In the genomic region with DNA sequence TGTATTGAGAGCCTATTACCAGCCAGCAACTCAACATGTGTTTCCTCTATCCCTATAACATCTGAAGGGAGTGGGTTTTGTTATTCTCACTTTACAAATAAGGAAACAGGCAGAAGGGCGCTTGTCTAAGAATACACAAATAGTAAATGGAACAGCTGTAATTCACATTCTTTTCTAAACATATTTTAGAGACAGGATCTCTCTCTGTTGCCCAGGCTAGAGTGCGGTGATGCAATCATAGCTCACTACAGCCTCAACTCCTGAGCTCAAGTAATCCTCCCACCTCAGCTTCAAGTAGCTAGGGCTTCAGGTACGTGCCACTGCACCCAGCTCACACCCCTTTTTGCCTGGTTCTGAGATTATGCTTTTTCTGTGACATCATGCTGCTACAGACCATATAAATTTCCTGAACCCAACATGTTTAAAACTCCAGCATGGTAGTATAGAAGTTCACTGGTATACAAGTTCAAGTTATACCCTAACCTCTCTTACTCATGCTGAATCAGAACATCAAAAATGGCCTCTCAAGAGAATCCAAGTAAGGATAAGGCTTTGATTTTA, we compare ENCODE assay signal across 19 cellular contexts. TPM values are rescaled to one million over a fixed set of nuclear protein-coding genes. Genes with fewer than 3 reads are reported as not detected.
DNase-seq lines count a peak whose midpoint lies in the region; ATAC-seq, FAIRE-seq and TF ChIP-seq lines count a peak whose summit lies in the region.
"Had no signal": no experiment of that assay in that cellular context is flagged by ENCODE, and none has a peak within 500 bp of the region (broad histone marks: within the 10 kb centered on the region; RNA-seq: fewer than 3 reads in every experiment).

No MANE protein-coding gene starts in this region.

- H3K27ac ChIP-seq in A549, result peak overlapping the region; percentile 76 to 83; a peak in 5 of 6 replicates
- H3K27ac ChIP-seq: neural progenitor cell had no signal

- H3K9me3 ChIP-seq in A549, result no peaks in the 10 kb centered on the region
- H3K9me3 ChIP-seq: spleen had no signal

- peak overlapping the region; percentile 59 for H3K27ac Mint-ChIP-seq in mesothelial cell of epicardium
- H3K27ac Mint-ChIP-seq: activated naive CD4-positive, alpha-beta T cell treated with anti-CD3 and anti-CD28 coated beads for 36 hours; neural progenitor cell had no signal

- FAIRE-seq in A549 (lab: Jason Lieb, UNC), result no peak
- FAIRE-seq: GM19239, urothelium cell line had no signal

- no peaks in the 10 kb centered on the region for H3K9me3 Mint-ChIP-seq in mesothelial cell of epicardium
- H3K9me3 Mint-ChIP-seq: activated naive CD4-positive, alpha-beta T cell treated with anti-CD3 and anti-CD28 coated beads for 36 hours had no signal

- TF ChIP-seq CTCF in A549 (IDR thresholded peaks at IDR 0.05), result no peak
- no peak for TF ChIP-seq CTCF in mesothelial cell of epicardium (IDR thresholded peaks at IDR 0.05; ENCODE audit: unreplicated experiment)

- TF ChIP-seq RAD21 in A549 (conservative IDR thresholded peaks at IDR 0.05 in 1 of 2, IDR thresholded peaks at IDR 0.05 in 1 of 2), result no peak

- H3K4me3 Mint-ChIP-seq in mesothelial cell of epicardium, result no peak overlapping the region
- H3K4me3 Mint-ChIP-seq: activated naive CD4-positive, alpha-beta T cell treated with anti-CD3 and anti-CD28 coated beads for 36 hours had no signal

- no peaks in the 10 kb centered on the region for H3K36me3 Mint-ChIP-seq in mesothelial cell of epicardium
- H3K36me3 Mint-ChIP-seq: neural progenitor cell had no signal

- CTCF ChIA-PET in A549 (lab: Yijun Ruan, JAX), result interaction anchor here (0.6 to 1.6 kb wide), 2 partner anchors 39 to 151 kb away, joined by 3 read pairs; a partner anchor contains a TSS

- H3K4me1 ChIP-seq in A549, result peaks cover 26% of the 10 kb centered on the region
- H3K4me1 ChIP-seq: neural progenitor cell had no signal

- H3K4me3 ChIP-seq in A549, result no peak overlapping the region
- H3K4me3 ChIP-seq: neural progenitor cell, spleen had no signal

- TF ChIP-seq POLR2A in A549 (IDR thresholded peaks at IDR 0.05; ENCODE audit: low read length), result no peak

- no peaks in the 10 kb centered on the region for H3K27me3 Mint-ChIP-seq in mesothelial cell of epicardium (ENCODE audit: low read depth)

- no peak for DNase-seq in A549 (ENCODE audit: low read depth in 1 of 2, low spot score in 1 of 2)
- peak; percentile 12 for DNase-seq in M059J (ENCODE audit: low read depth)
- peak; percentile 61 for DNase-seq in dermis blood vessel endothelial cell
- DNase-seq in mesothelial cell of epicardium (ENCODE audit: low spot score in 2 of 2, unreplicated experiment in 2 of 2), result no peak
- DNase-seq in NCI-H1105 treated with DMSO at 0.1 percent for 48 hours (lab: John Stamatoyannopoulos, UW), result no peak
- DNase-seq: ACHN; activated naive CD4-positive, alpha-beta T cell treated with anti-CD3 and anti-CD28 coated beads for 36 hours; cortex of kidney; DND-41; NCI-H146; NCI-H526 treated with DMSO at 0.1 percent for 48 hours; Right ventricle myocardium superior; spleen had no signal

- no peak for ATAC-seq in A549
- ATAC-seq in HG02973 (IDR thresholded peaks at IDR 0.05; ENCODE audit: unreplicated experiment), result no peak
- no peak for ATAC-seq in GM19351 (IDR thresholded peaks at IDR 0.05; ENCODE audit: unreplicated experiment)
- no peak for ATAC-seq in HG03439 (IDR thresholded peaks at IDR 0.05; ENCODE audit: unreplicated experiment)

- POLR2A ChIA-PET in A549 (lab: Yijun Ruan, JAX), result no interaction called here

- no peak for TF ChIP-seq EP300 in A549 (IDR thresholded peaks at IDR 0.05)

- 66% methylated on average over 2 of the region's 3 CpGs for WGBS in A549 (ENCODE audit: missing lambda C conversion rate)

- peaks cover 26% of the 10 kb centered on the region for H3K4me1 Mint-ChIP-seq in mesothelial cell of epicardium
- H3K4me1 Mint-ChIP-seq: neural progenitor cell had no signal

- 0 out of 3 replicates have a peak overlapping the region, but pooled peaks have one; percentile 73 for H3K4me2 ChIP-seq in A549
- H3K4me2 ChIP-seq: neural progenitor cell had no signal

TF ChIP-seq in A549, 52 proteins besides CTCF, POLR2A, EP300 and RAD21:
- TF ChIP-seq CEBPB (IDR thresholded peaks at IDR 0.05) (no peak), KDM1A (IDR thresholded peaks at IDR 0.05; ENCODE audit: low read depth) (no peak), PHF8 (IDR thresholded peaks at IDR 0.05; ENCODE audit: borderline replicate concordance, low read depth) (no peak), ESRRA (IDR thresholded peaks at IDR 0.05; ENCODE audit: borderline replicate concordance, low read length) (no peak), NPAS2 (CRISPR knock-in tag; IDR thresholded peaks at IDR 0.05; ENCODE audit: borderline replicate concordance) (no peak), GATA3 (IDR thresholded peaks at IDR 0.05; ENCODE audit: borderline replicate concordance) (no peak)

RNA-seq across cellular contexts. Expression of a gene that starts 8.6 kb away (rescaled TPM):
- polyA plus RNA-seq in A549 (2011; rRNA removed) (not detected in 2 replicates), A549 (2017; fragmentation: RNase III; extraction: RNeasy Plus Mini Kit Qiagen cat#74134 plus additional on column Dnase treatment) (not detected in 3 replicates)
- polyA plus RNA-seq in A549 (2012; cell fraction: cytosol; rRNA removed), result not detected in 2 replicates
- polyA plus RNA-seq in A549 (2012; cell fraction: nucleus; rRNA removed), result not detected in 2 replicates
- not detected in 2 replicates for polyA minus RNA-seq in A549 (2011; rRNA and poly(A)+ RNA removed)
- total RNA-seq in M059J (2014; rRNA removed; shearing (Covaris generic)), result not detected in 2 replicates
- total RNA-seq in dermis blood vessel endothelial cell (43.9 and 48.0 TPM in 2 replicates), mesothelial cell of epicardium (22.7 to 25.3 TPM (median 25.0 TPM) in 3 replicates)
- total RNA-seq: activated naive CD4-positive, alpha-beta T cell treated with anti-CD3 and anti-CD28 coated beads for 36 hours; Right ventricle myocardium superior had no signal

RNA-seq across cellular contexts. Expression of a gene that starts 39.1 kb away (rescaled TPM):
- polyA plus RNA-seq in A549 (2011; rRNA removed) (17.3 and 18.0 TPM in 2 replicates), A549 (2017; fragmentation: RNase III; extraction: RNeasy Plus Mini Kit Qiagen cat#74134 plus additional on column Dnase treatment) (11.7 to 14.6 TPM (median 14.0 TPM) in 3 replicates)
- polyA plus RNA-seq in A549 (2012; cell fraction: cytosol; rRNA removed), result 3.3 and 4.1 TPM in 2 replicates
- polyA plus RNA-seq in A549 (2012; cell fraction: nucleus; rRNA removed), result 2.7 and 3.8 TPM in 2 replicates
- polyA minus RNA-seq in A549 (2011; rRNA and poly(A)+ RNA removed), result 3.8 and 6.0 TPM in 2 replicates
- total RNA-seq in M059J (2014; rRNA removed; shearing (Covaris generic)), result 18.9 and 21.4 TPM in 2 replicates
- total RNA-seq in dermis blood vessel endothelial cell (16.7 and 21.3 TPM in 2 replicates), mesothelial cell of epicardium (17.7 to 26.1 TPM (median 20.0 TPM) in 3 replicates)

Comparison
In these comparisons a context has a peak if more than half of its experiments do, and no peak if none do; other contexts are left out.
1. DNase-seq: peak in M059J (single experiment) and dermis blood vessel endothelial cell (single experiment); none in A549 (0 of 2), mesothelial cell of epicardium (0 of 2) and NCI-H1105 treated with DMSO at 0.1 percent for 48 hours (single experiment).
2. RNA of a gene that starts 8.6 kb away (total RNA-seq): 43.9 to 48.0 TPM in dermis blood vessel endothelial cell and 22.7 to 25.3 TPM in mesothelial cell of epicardium; not detected in M059J; every median in the first group is over 10 times any median in the second.